21 cellular contexts compared by ENCODE assay signal in genomic region chr6:51827580-51827979, GRCh38.
"Had no signal": no experiment of that assay in that cellular context is flagged by ENCODE, and none has a peak within 500 bp of the region (broad histone marks: within the 10 kb centered on the region; RNA-seq: fewer than 3 reads in every experiment).

No MANE protein-coding gene starts in this region.

- H2AFZ ChIP-seq: hepatocyte had no signal

- H3K4me3 ChIP-seq: dorsolateral prefrontal cortex, hepatocyte, psoas muscle, spleen, testis, tibial nerve had no signal

- H3K27me3 Mint-ChIP-seq: stimulated activated naive CD8-positive, alpha-beta T cell treated with anti-CD3 and anti-CD28 coated beads, Interleukin-15, amount 100 ng/mL, for 72 hours had no signal

- H3K4me1 ChIP-seq: psoas muscle, spleen, testis, tibial nerve had no signal

- H3K27ac ChIP-seq: dorsolateral prefrontal cortex, hepatocyte, neutrophil, psoas muscle, spleen, testis, tibial nerve had no signal

- H3K36me3 ChIP-seq: neutrophil, spleen, tibial nerve had no signal

- H3K9me3 Mint-ChIP-seq: naive thymus-derived CD4-positive, alpha-beta T cell; stimulated activated naive B cell treated with anti-CD40 and anti-IgM and Interleukin-4, amounts not matched to agents 10 μg/mL and 1 μg/mL and 100 μg/mL, for 72 hours; stimulated activated naive CD8-positive, alpha-beta T cell treated with anti-CD3 and anti-CD28 coated beads, Interleukin-15, amount 100 ng/mL, for 72 hours had no signal

- ATAC-seq: left colon; naive thymus-derived CD4-positive, alpha-beta T cell; psoas muscle; sciatic nerve; stimulated activated naive B cell treated with anti-CD40 and anti-IgM and Interleukin-4, amounts not matched to agents 10 μg/mL and 1 μg/mL and 100 μg/mL, for 72 hours; stimulated activated naive CD8-positive, alpha-beta T cell treated with anti-CD3 and anti-CD28 coated beads, Interleukin-15, amount 100 ng/mL, for 72 hours had no signal

- H3K36me3 Mint-ChIP-seq: naive thymus-derived CD4-positive, alpha-beta T cell; stimulated activated naive B cell treated with anti-CD40 and anti-IgM and Interleukin-4, amounts not matched to agents 10 μg/mL and 1 μg/mL and 100 μg/mL, for 72 hours had no signal

- H3K4me3 Mint-ChIP-seq: naive thymus-derived CD4-positive, alpha-beta T cell; stimulated activated naive B cell treated with anti-CD40 and anti-IgM and Interleukin-4, amounts not matched to agents 10 μg/mL and 1 μg/mL and 100 μg/mL, for 72 hours; stimulated activated naive CD8-positive, alpha-beta T cell treated with anti-CD3 and anti-CD28 coated beads, Interleukin-15, amount 100 ng/mL, for 72 hours had no signal

- H3K4me2 ChIP-seq: hepatocyte had no signal

- H3K79me2 ChIP-seq: hepatocyte had no signal

- H3K27me3 ChIP-seq: hepatocyte, neutrophil, spleen, testis, tibial nerve had no signal

- H3K27ac Mint-ChIP-seq: naive thymus-derived CD4-positive, alpha-beta T cell; stimulated activated naive B cell treated with anti-CD40 and anti-IgM and Interleukin-4, amounts not matched to agents 10 μg/mL and 1 μg/mL and 100 μg/mL, for 72 hours; stimulated activated naive CD8-positive, alpha-beta T cell treated with anti-CD3 and anti-CD28 coated beads, Interleukin-15, amount 100 ng/mL, for 72 hours had no signal

- H3K4me1 Mint-ChIP-seq: naive thymus-derived CD4-positive, alpha-beta T cell; stimulated activated naive B cell treated with anti-CD40 and anti-IgM and Interleukin-4, amounts not matched to agents 10 μg/mL and 1 μg/mL and 100 μg/mL, for 72 hours; stimulated activated naive CD8-positive, alpha-beta T cell treated with anti-CD3 and anti-CD28 coated beads, Interleukin-15, amount 100 ng/mL, for 72 hours had no signal

- DNase-seq: cortex of kidney; dorsolateral prefrontal cortex; effector CD8-positive, alpha-beta T cell; foreskin melanocyte; head of caudate nucleus; left colon; mammary epithelial cell; naive thymus-derived CD4-positive, alpha-beta T cell; psoas muscle; retina; spleen; stimulated activated CD4-positive, alpha-beta T cell treated with anti-CD3 and anti-CD28 coated beads, Interleukin-15, amount 100 ng/mL, for 24 hours; stimulated activated CD4-positive, alpha-beta T cell treated with anti-CD3 and anti-CD28 coated beads, Interleukin-1b, Interleukin-23, amount 100 ng/mL, for 48 hours; stimulated activated CD4-positive, alpha-beta T cell treated with anti-CD3 and anti-CD28 coated beads, Interleukin-4, amount 100 ng/mL, for 4 hours; stimulated activated naive B cell treated with anti-CD40 and anti-IgM and Interleukin-4, amounts not matched to agents 10 μg/mL and 1 μg/mL and 100 μg/mL, for 72 hours; stimulated activated naive CD8-positive, alpha-beta T cell treated with anti-CD3 and anti-CD28 coated beads, Interleukin-15, amount 100 ng/mL, for 72 hours; testis had no signal
